16 cellular contexts compared by ENCODE assay signal in the genomic region with DNA sequence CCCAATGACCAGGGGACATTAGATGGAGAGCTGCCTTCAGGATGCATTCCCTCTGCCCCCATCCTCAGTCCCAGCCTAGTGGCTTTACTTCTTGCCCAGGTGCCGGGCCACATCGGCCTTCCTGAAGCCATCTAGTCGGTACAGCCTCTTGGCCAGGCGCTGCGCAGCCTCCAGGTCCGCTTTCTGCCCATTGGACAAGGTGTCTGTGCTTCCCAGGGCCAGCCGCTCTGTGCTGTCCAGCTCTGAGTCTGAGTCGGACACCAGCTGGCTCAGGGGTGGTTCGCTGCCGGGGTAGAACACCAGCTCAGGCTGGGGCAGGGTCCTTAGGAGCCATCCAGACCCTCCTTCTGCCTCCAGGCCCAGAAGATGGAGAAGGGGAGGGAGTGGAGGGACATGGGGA. TPM values are rescaled to one million over a fixed set of nuclear protein-coding genes. Genes with fewer than 3 reads are reported as not detected.
"Had no signal": no experiment of that assay in that cellular context is flagged by ENCODE, and none has a peak within 500 bp of the region (broad histone marks: within the 10 kb centered on the region; RNA-seq: fewer than 3 reads in every experiment).

No MANE protein-coding gene starts in this region.

- H3K36me3 ChIP-seq: ascending aorta, esophagus squamous epithelium, gastroesophageal sphincter, heart left ventricle, stomach, suprapubic skin, transverse colon, vagina had no signal

- H3K9me3 ChIP-seq: ascending aorta, esophagus squamous epithelium, gastroesophageal sphincter, heart left ventricle, stomach, suprapubic skin, transverse colon, vagina had no signal

- H3K4me3 ChIP-seq: ascending aorta, esophagus squamous epithelium, gastroesophageal sphincter, heart left ventricle, stomach, suprapubic skin, transverse colon, vagina had no signal

- DNase-seq: activated T-cell treated with anti-CD3 and anti-CD28 coated beads, Interleukin-2, amount 50 U/mL, for 1 hour; central memory CD4-positive, alpha-beta T cell; esophagus squamous epithelium; heart left ventricle; left cardiac atrium; small intestine; stomach; transverse colon had no signal

- ATAC-seq: gastroesophageal sphincter, heart left ventricle, left cardiac atrium, sciatic nerve had no signal

- H3K27ac ChIP-seq: ascending aorta, esophagus squamous epithelium, gastroesophageal sphincter, heart left ventricle, stomach, suprapubic skin, transverse colon, vagina, VCaP had no signal

RNA-seq across cellular contexts. Expression of gene PSD, which starts 6.3 kb away (rescaled TPM):
- total RNA-seq: ascending aorta had no signal

RNA-seq across cellular contexts. Expression of gene C10orf95, which starts 39.0 kb away (rescaled TPM):
- total RNA-seq: ascending aorta, dermis microvascular lymphatic vessel endothelial cell, gastroesophageal sphincter, left cardiac atrium, posterior vena cava, sciatic nerve, vagina had no signal
- polyA plus RNA-seq: heart left ventricle had no signal
